ENCODE assay signal across 8 cellular contexts in the genomic region with DNA sequence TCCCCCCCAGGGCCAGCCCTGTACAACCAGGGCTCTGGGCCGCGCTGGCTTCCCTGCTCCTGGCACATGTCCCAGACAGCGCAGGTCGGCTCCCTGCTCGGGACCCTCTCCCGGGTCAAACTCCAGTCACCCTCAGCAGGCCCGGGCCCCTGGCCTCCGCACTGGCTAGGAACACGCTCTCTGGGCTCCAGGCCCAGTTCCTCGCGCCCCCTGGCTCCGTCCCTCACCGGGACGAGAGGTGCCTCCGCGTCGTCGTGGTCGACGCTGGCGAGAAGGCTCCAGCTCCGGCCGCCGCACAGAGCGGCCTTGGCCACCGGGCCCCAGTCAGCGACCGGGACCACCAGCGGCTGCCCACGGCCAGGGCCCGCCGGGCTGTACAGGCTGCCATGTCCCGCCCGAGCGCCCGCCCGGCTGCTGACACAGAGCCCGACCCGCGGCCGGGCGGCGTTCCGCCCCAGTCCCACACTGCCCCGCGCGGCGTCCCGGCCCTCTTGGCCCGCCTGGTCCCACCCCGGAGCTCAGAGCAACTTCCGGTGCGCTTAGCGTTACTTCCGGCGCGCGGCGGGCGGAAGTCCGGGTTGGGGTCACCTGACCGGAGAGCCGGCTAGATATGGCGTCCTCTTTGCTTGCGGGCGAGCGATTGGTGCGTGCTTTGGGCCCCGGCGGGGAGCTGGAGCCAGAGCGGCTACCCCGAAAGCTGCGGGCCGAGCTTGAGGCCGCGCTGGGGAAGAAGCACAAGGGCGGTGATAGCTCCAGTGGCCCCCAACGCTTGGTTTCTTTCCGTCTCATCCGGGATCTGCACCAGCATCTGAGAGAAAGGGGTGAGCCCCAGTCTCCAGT. TPM values are rescaled to one million over a fixed set of nuclear protein-coding genes. Genes with fewer than 3 reads are reported as not detected.
DNase-seq lines count a peak whose midpoint lies in the region; ATAC-seq and TF ChIP-seq lines count a peak whose summit lies in the region.

A gene with protein sequence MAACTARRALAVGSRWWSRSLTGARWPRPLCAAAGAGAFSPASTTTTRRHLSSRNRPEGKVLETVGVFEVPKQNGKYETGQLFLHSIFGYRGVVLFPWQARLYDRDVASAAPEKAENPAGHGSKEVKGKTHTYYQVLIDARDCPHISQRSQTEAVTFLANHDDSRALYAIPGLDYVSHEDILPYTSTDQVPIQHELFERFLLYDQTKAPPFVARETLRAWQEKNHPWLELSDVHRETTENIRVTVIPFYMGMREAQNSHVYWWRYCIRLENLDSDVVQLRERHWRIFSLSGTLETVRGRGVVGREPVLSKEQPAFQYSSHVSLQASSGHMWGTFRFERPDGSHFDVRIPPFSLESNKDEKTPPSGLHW (minus strand): TSS at position 467 of the 840 bp plus-strand sequence. CDS start 79 bp downstream, at position 388.

- peaks cover 73% of the 10 kb centered on the region for H3K36me3 ChIP-seq in BLaER1

- H3K27me3 Mint-ChIP-seq in activated CD4-positive, alpha-beta T cell treated with anti-CD3 and anti-CD28 coated beads, Interleukin-2, amount 10 ng/mL, durations not matched to agents 7 days and 5 days = no peaks in the 10 kb centered on the region

- no peaks in the 10 kb centered on the region for H3K27me3 ChIP-seq in BLaER1

- DNase-seq in NCI-H69 (lab: John Stamatoyannopoulos, UW) (peak; percentile 98), coronary artery (ENCODE audit: low spot score) (peak; percentile 96), left lobe of liver (ENCODE audit: low spot score) (peak; percentile 97)
- DNase-seq in activated CD4-positive, alpha-beta T cell treated with anti-CD3 and anti-CD28 coated beads, Interleukin-2, amount 10 ng/mL, durations not matched to agents 7 days and 5 days = peak; percentile 96
- DNase-seq in stimulated activated CD4-positive, alpha-beta T cell treated with anti-CD3 and anti-CD28 coated beads, Interleukin-2, amount 100 ng/mL, for 24 hours = peak; percentile 96

- H3K9me3 Mint-ChIP-seq in activated CD4-positive, alpha-beta T cell treated with anti-CD3 and anti-CD28 coated beads, Interleukin-2, amount 10 ng/mL, durations not matched to agents 7 days and 5 days = no peaks in the 10 kb centered on the region

- H3K9ac ChIP-seq in BLaER1 = peak within 1 kb of the TSS; percentile 98

- ATAC-seq in GM19324 (IDR thresholded peaks at IDR 0.05; ENCODE audit: low FRiP score, unreplicated experiment) = peak; percentile 98
- ATAC-seq in HG03460 (IDR thresholded peaks at IDR 0.05; ENCODE audit: unreplicated experiment) = peak; percentile 89
- peak; percentile 98 for ATAC-seq in left lobe of liver

- no peaks in the 10 kb centered on the region for H3K9me3 ChIP-seq in BLaER1

- TF ChIP-seq CTCF in coronary artery (IDR thresholded peaks at IDR 0.05) = no peak

- H3K27ac ChIP-seq in BLaER1 (peak within 1 kb of the TSS; percentile 94), coronary artery (peak within 1 kb of the TSS; percentile 63 to 92)

- H3K4me3 Mint-ChIP-seq in activated CD4-positive, alpha-beta T cell treated with anti-CD3 and anti-CD28 coated beads, Interleukin-2, amount 10 ng/mL, durations not matched to agents 7 days and 5 days = peak within 1 kb of the TSS; percentile 95

- peak within 1 kb of the TSS; percentile 98 for H3K4me2 ChIP-seq in BLaER1

- CTCF ChIA-PET in activated CD4-positive, alpha-beta T cell treated with anti-CD3 and anti-CD28 coated beads, Interleukin-2, amount 10 ng/mL, durations not matched to agents 7 days and 5 days (lab: Charles Lee) = interaction anchor here (0.6 to 2.4 kb wide), 15 partner anchors 9 to 464 kb away, joined by 3 to 8 read pairs (median 4); partner anchors contain the start of genes IFT20, LYRM9, TNFAIP1 and VTN

- H4K20me1 ChIP-seq in BLaER1 = no peaks in the 10 kb centered on the region

- H3K4me1 Mint-ChIP-seq in activated CD4-positive, alpha-beta T cell treated with anti-CD3 and anti-CD28 coated beads, Interleukin-2, amount 10 ng/mL, durations not matched to agents 7 days and 5 days = peaks cover 35% of the 10 kb centered on the region

- H3K4me1 ChIP-seq in BLaER1 = peaks cover 24% of the 10 kb centered on the region

- H3K27ac Mint-ChIP-seq in activated CD4-positive, alpha-beta T cell treated with anti-CD3 and anti-CD28 coated beads, Interleukin-2, amount 10 ng/mL, durations not matched to agents 7 days and 5 days = peak within 1 kb of the TSS; percentile 96

- peaks cover 24% of the 10 kb centered on the region for H3K36me3 Mint-ChIP-seq in activated CD4-positive, alpha-beta T cell treated with anti-CD3 and anti-CD28 coated beads, Interleukin-2, amount 10 ng/mL, durations not matched to agents 7 days and 5 days (ENCODE audit: low read depth)

- H3K4me3 ChIP-seq in BLaER1 (peak within 1 kb of the TSS; percentile 95), coronary artery (peak within 1 kb of the TSS; percentile 89)

- POLR2A ChIA-PET in activated CD4-positive, alpha-beta T cell treated with anti-CD3 and anti-CD28 coated beads, Interleukin-2, amount 10 ng/mL, durations not matched to agents 7 days and 5 days (lab: Charles Lee) = interaction anchor here (0.6 to 1.2 kb wide), 4 partner anchors 19 to 193 kb away, joined by 3 to 9 read pairs (median 4); partner anchors contain the start of genes IFT20 and TNFAIP1

RNA-seq across cellular contexts. Expression of the gene that starts here (rescaled TPM):
- total RNA-seq in activated CD4-positive, alpha-beta T cell treated with anti-CD3 and anti-CD28 coated beads, Interleukin-2, amount 10 ng/mL, durations not matched to agents 7 days and 5 days = 10 to 100 TPM; 61.6 to 67.7 TPM
- total RNA-seq in left lobe of liver = 119 TPM

Comparison
In these comparisons a context has a peak if more than half of its experiments do, and no peak if none do; other contexts are left out.
1. Peak in every context shown above with its lines: DNase-seq, ATAC-seq, H3K4me3 ChIP-seq and H3K27ac ChIP-seq.